ENCODE assay signal across 12 cellular contexts in the genomic region with DNA sequence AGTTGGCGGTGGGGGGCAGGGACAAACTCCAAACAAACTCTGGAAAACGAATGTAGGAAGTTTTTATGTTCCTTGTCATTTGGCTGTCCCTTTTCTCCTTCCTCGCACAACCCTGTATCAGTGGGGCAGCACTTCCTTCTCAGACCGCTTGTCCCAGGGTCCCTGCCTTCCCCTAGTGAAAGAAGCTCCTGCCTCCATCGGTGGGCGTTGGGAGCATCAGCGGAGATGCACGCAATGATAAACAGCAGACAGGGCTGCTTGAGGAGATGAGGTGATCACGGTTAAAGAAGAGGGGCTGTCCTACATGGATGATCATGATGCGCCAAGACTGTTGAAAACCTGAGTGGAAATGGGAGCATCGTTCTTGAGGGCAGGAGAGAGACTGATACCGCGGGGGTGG. TPM values are rescaled to one million over a fixed set of nuclear protein-coding genes. Genes with fewer than 3 reads are reported as not detected.
DNase-seq lines count a peak whose midpoint lies in the region; ATAC-seq and TF ChIP-seq lines count a peak whose summit lies in the region.
"Had no signal": no experiment of that assay in that cellular context is flagged by ENCODE, and none has a peak within 500 bp of the region (broad histone marks: within the 10 kb centered on the region; RNA-seq: fewer than 3 reads in every experiment).

No MANE protein-coding gene starts in this region.

- POLR2A ChIA-PET in IMR-90 (lab: Charles Lee; ENCODE audit: unreplicated experiment), result interaction anchor here (0.6 to 0.9 kb wide), 3 partner anchors 33 to 52 kb away, joined by 3 read pairs; no protein-coding TSS in a partner anchor

- peak overlapping the region; percentile 82 for H4K5ac ChIP-seq in IMR-90 (ENCODE audit: low read depth, low read length)

- TF ChIP-seq POLR2A in IMR-90 (IDR thresholded peaks at IDR 0.05; ENCODE audit: low read depth, low read length) (no peak), esophagus muscularis mucosa (IDR thresholded peaks at IDR 0.05; ENCODE audit: low read depth) (no peak)

- intact Hi-C loops in IMR-90 (cut with micrococcal nuclease), result loop anchor here (2.0 kb wide), 1 partner anchor 578 kb away; no protein-coding TSS in a partner anchor
- intact Hi-C loops in esophagus muscularis mucosa (cut with DNase I), result no loop called here

- H3K36me3 ChIP-seq in IMR-90 (ENCODE audit: control insufficient read depth, insufficient read depth, low read length), result peaks cover 19% of the 10 kb centered on the region
- H3K36me3 ChIP-seq in esophagus muscularis mucosa, result peaks cover 5 to 36% (median 15%) of the 10 kb centered on the region in 4 donors
- H3K36me3 ChIP-seq in mucosa of rectum (ENCODE audit: control insufficient read depth in 2 of 2, insufficient read depth in 2 of 2, low read length in 2 of 2), result no peaks in the 10 kb centered on the region
- no peaks in the 10 kb centered on the region for H3K36me3 ChIP-seq in thymus (ENCODE audit: control insufficient read depth, insufficient read depth)

- H3K14ac ChIP-seq in IMR-90 (replicated peaks; ENCODE audit: low read depth, low read length), result peak overlapping the region; percentile 97

- BruUV-seq in IMR-90 (replicated peaks; lab: Mats Ljungman, UMichigan), result no TSS peak

- H2AK5ac ChIP-seq in IMR-90 (ENCODE audit: low read depth, low read length), result peak overlapping the region; percentile 99

- WGBS in IMR-90 (ENCODE audit: extremely low coverage in 2 of 2, insufficient read length in 1 of 2), 2 experiments, result 71% methylated on average over 7 of the region's 13 CpGs; no CpG with 5 or more reads in 1 of the 2 experiments
- WGBS in esophagus muscularis mucosa, result 60% methylated on average over 13 of the region's 13 CpGs
- WGBS in thymus, result 91% methylated on average over 13 of the region's 13 CpGs

- H3K56ac ChIP-seq in IMR-90 (ENCODE audit: extremely low read depth, insufficient read depth, low read length), result peak overlapping the region; percentile 92

- peak overlapping the region; percentile 89 for H2BK5ac ChIP-seq in IMR-90 (ENCODE audit: low read depth, low read length, poor library complexity, severe bottlenecking)

- H3K79me1 ChIP-seq in IMR-90 (ENCODE audit: low read depth in 1 of 2, low read length in 2 of 2), result peaks cover 4 to 10% of the 10 kb centered on the region in 2 experiments; a peak in 3 of 4 replicates

- in situ Hi-C loops in IMR-90 (cut with MboI; ENCODE audit: low sequenced_read_pairs), result loop anchor here (5.0 to 25.0 kb wide), 2 partner anchors 51 to 576 kb away; no protein-coding TSS in a partner anchor

- H3K9me1 ChIP-seq in IMR-90 (ENCODE audit: insufficient read depth, low read length), result peaks cover 9% of the 10 kb centered on the region

- H4K91ac ChIP-seq in IMR-90 (ENCODE audit: insufficient read depth, low read depth, low read length), result peak overlapping the region; percentile 98

- peak overlapping the region; percentile 74 for H3K4me2 ChIP-seq in IMR-90 (ENCODE audit: low read depth, low read length)

- DNase-seq in IMR-90 (no peak), esophagus muscularis mucosa (ENCODE audit: extremely low spot score) (no peak), NCI-H2029 (lab: John Stamatoyannopoulos, UW) (no peak), NCI-H226 (no peak), NCI-H2196 (lab: John Stamatoyannopoulos, UW; ENCODE audit: unreplicated experiment) (no peak)
- DNase-seq: activated CD8-positive, alpha-beta memory T cell treated with anti-CD3 and anti-CD28 coated beads, Interleukin-2, amount 50 U/mL, for 48 hours; erythroblast; NCI-H2029 treated with DMSO at 0.1 percent for 48 hours had no signal

- dilution Hi-C loops in IMR-90 (cut with HindIII; ENCODE audit: low sequenced_read_pairs, unreplicated experiment), result no loop called here

- peak overlapping the region; percentile 96 for H3K4ac ChIP-seq in IMR-90 (ENCODE audit: low read depth, low read length)

- peak overlapping the region; percentile 93 for H2AK9ac ChIP-seq in IMR-90 (replicated peaks; ENCODE audit: low read depth, low read length, poor library complexity)

- peaks cover 7% of the 10 kb centered on the region for H3K4me1 ChIP-seq in IMR-90 (ENCODE audit: control insufficient read depth, insufficient read depth, low read length)
- H3K4me1 ChIP-seq in esophagus muscularis mucosa, result peaks cover 14 to 74% (median 65%) of the 10 kb centered on the region in 4 donors
- peaks cover 0 to 8% of the 10 kb centered on the region in 2 donors for H3K4me1 ChIP-seq in mucosa of rectum (ENCODE audit: control insufficient read depth in 2 of 2, insufficient read depth in 2 of 2, low read length in 2 of 2)
- H3K4me1 ChIP-seq in thymus (ENCODE audit: control insufficient read depth, insufficient read depth, low read length), result no peaks in the 10 kb centered on the region

- H3K18ac ChIP-seq in IMR-90 (ENCODE audit: low read depth, low read length), result peak overlapping the region; percentile 88

- H4K20me1 ChIP-seq in IMR-90 (ENCODE audit: insufficient read depth, low read length), result no peaks in the 10 kb centered on the region

- H3K23ac ChIP-seq in IMR-90 (ENCODE audit: low read depth, low read length), result peak overlapping the region; percentile 90

- H3K27ac ChIP-seq in IMR-90 (ENCODE audit: insufficient read depth, low read length), result peak overlapping the region; percentile 90
- H3K27ac ChIP-seq in esophagus muscularis mucosa (replicated peaks in 1 of 4), result peak overlapping the region; percentile 79 to 89 (median 82)
- peak overlapping the region; percentile 54 to 76 for H3K27ac ChIP-seq in mucosa of rectum (ENCODE audit: low read depth in 2 of 2, low read length in 2 of 2)
- peak overlapping the region; percentile 33 for H3K27ac ChIP-seq in thymus (ENCODE audit: low read depth)

- H2BK15ac ChIP-seq in IMR-90 (ENCODE audit: low read depth, low read length), result peak overlapping the region; percentile 90; the same call in 2 of the 3 replicates

- H3K9ac ChIP-seq in IMR-90 (ENCODE audit: low read depth, low read length), result peak overlapping the region; percentile 82
- peak overlapping the region; percentile 43 to 58 for H3K9ac ChIP-seq in mucosa of rectum (ENCODE audit: low read depth in 1 of 2, low read length in 2 of 2)

- H3K4me3 ChIP-seq in IMR-90 (ENCODE audit: insufficient read depth, low read depth, low read length) (peak overlapping the region; percentile 44), esophagus muscularis mucosa (peak overlapping the region; percentile 44 to 68 (median 54)), mucosa of rectum (ENCODE audit: low read length in 2 of 2) (peak overlapping the region; percentile 37 to 62), thymus (ENCODE audit: low read length) (peak overlapping the region; percentile 11)
- H3K4me3 ChIP-seq: GM12878 had no signal

- TF ChIP-seq RAD21 in IMR-90 (IDR thresholded peaks at IDR 0.05; ENCODE audit: low read length), result no peak

- H3K9me3 ChIP-seq in IMR-90 (ENCODE audit: control insufficient read depth, insufficient read depth, low read length), result no peaks in the 10 kb centered on the region
- H3K9me3 ChIP-seq in esophagus muscularis mucosa, result no peaks in the 10 kb centered on the region
- H3K9me3 ChIP-seq in mucosa of rectum (ENCODE audit: control insufficient read depth in 2 of 2, low read length in 2 of 2), result no peaks in the 10 kb centered on the region
- no peaks in the 10 kb centered on the region for H3K9me3 ChIP-seq in thymus (ENCODE audit: control insufficient read depth)

- TF ChIP-seq EP300 in esophagus muscularis mucosa (IDR thresholded peaks at IDR 0.05), result no peak

- CTCF ChIA-PET in IMR-90 (lab: Yijun Ruan, JAX), result interaction anchor here (0.8 to 2.3 kb wide), 7 partner anchors 29 to 84 kb away, joined by 3 to 9 read pairs (median 6); no protein-coding TSS in a partner anchor

- H2AFZ ChIP-seq in IMR-90 (replicated peaks; ENCODE audit: low read length, poor library complexity), result peak overlapping the region; percentile 94

- peak overlapping the region; percentile 80 to 91 for H4K8ac ChIP-seq in IMR-90 (ENCODE audit: low read depth in 2 of 2, low read length in 2 of 2)

- ATAC-seq in IMR-90 (ENCODE audit: low read depth) (no peak), GM21825 (IDR thresholded peaks at IDR 0.05; ENCODE audit: unreplicated experiment) (no peak)
- ATAC-seq: GM12878 had no signal

- H3K27me3 ChIP-seq in IMR-90 (ENCODE audit: control insufficient read depth, insufficient read depth, low read length) (no peaks in the 10 kb centered on the region), esophagus muscularis mucosa (no peaks in the 10 kb centered on the region), mucosa of rectum (ENCODE audit: control insufficient read depth in 2 of 2, insufficient read depth in 2 of 2, low read length in 2 of 2) (peaks cover under 1 to 6% of the 10 kb centered on the region in 2 donors), thymus (ENCODE audit: control insufficient read depth, insufficient read depth) (no peaks in the 10 kb centered on the region)

- peak overlapping the region; percentile 94 for H2BK120ac ChIP-seq in IMR-90 (ENCODE audit: low read depth, low read length)

- H2BK20ac ChIP-seq in IMR-90 (ENCODE audit: low read depth, low read length), result peak overlapping the region; percentile 83

- TF ChIP-seq CTCF in IMR-90 (conservative IDR thresholded peaks at IDR 0.05; ENCODE audit: low read depth, low read length) (no peak), esophagus muscularis mucosa (IDR thresholded peaks at IDR 0.05) (no peak)

RNA-seq across cellular contexts. Expression of a gene that starts 0.6 kb away (rescaled TPM):
- 34.4 and 49.6 TPM in 2 replicates for total RNA-seq in IMR-90 (2012; rRNA removed)
- polyA plus RNA-seq in IMR-90 (2012; rRNA removed), result 64.1 and 85.4 TPM in 2 replicates
- polyA plus RNA-seq in IMR-90 (2012; cell fraction: cytosol; rRNA removed), result 38.0 and 64.8 TPM in 2 replicates
- polyA plus RNA-seq in IMR-90 (2012; cell fraction: nucleus; rRNA removed; ENCODE audit: low replicate concordance), result 60.2 and 228 TPM in 2 replicates
- 100 to 1,000 TPM; 454 to 549 (median 512) TPM for total RNA-seq in esophagus muscularis mucosa
- 196 TPM for polyA plus RNA-seq in thymus

RNA-seq across cellular contexts. Expression of a gene that starts 31.1 kb away (rescaled TPM):
- total RNA-seq in IMR-90 (2012; rRNA removed) (19.4 and 38.4 TPM in 2 replicates), esophagus muscularis mucosa (100 to 1,000 TPM; 324 to 603 (median 572) TPM)
- polyA plus RNA-seq in IMR-90 (2012; rRNA removed) (153 and 165 TPM in 2 replicates), thymus (149 TPM)
- 93.2 and 225 TPM in 2 replicates for polyA plus RNA-seq in IMR-90 (2012; cell fraction: cytosol; rRNA removed)
- polyA plus RNA-seq in IMR-90 (2012; cell fraction: nucleus; rRNA removed; ENCODE audit: low replicate concordance), result 86.8 and 97.2 TPM in 2 replicates

RNA-seq across cellular contexts. Expression of a gene that starts 42.9 kb away (rescaled TPM):
- total RNA-seq in IMR-90 (2012; rRNA removed), result 6.4 and 7.0 TPM in 2 replicates
- polyA plus RNA-seq in IMR-90 (2012; rRNA removed), result 17.4 and 18.6 TPM in 2 replicates
- 12.0 and 14.0 TPM in 2 replicates for polyA plus RNA-seq in IMR-90 (2012; cell fraction: cytosol; rRNA removed)
- polyA plus RNA-seq in IMR-90 (2012; cell fraction: nucleus; rRNA removed; ENCODE audit: low replicate concordance), result 18.1 and 40.0 TPM in 2 replicates
- 10 to 100 TPM; 21.6 to 33.3 (median 26.2) TPM for total RNA-seq in esophagus muscularis mucosa
- 28.2 TPM for polyA plus RNA-seq in thymus

RNA-seq across cellular contexts. Expression of a gene that starts 47.9 kb away (rescaled TPM):
- 7.5 and 9.1 TPM in 2 replicates for total RNA-seq in IMR-90 (2012; rRNA removed)
- 12.0 and 12.3 TPM in 2 replicates for polyA plus RNA-seq in IMR-90 (2012; rRNA removed)
- 4.2 and 12.6 TPM in 2 replicates for polyA plus RNA-seq in IMR-90 (2012; cell fraction: cytosol; rRNA removed)
- 18.0 and 18.4 TPM in 2 replicates for polyA plus RNA-seq in IMR-90 (2012; cell fraction: nucleus; rRNA removed; ENCODE audit: low replicate concordance)
- total RNA-seq in esophagus muscularis mucosa, result 100 to 1,000 TPM in 1 of 4 donors, 10 to 100 TPM in 3; 64.8 to 159 (median 88.2) TPM
- 54.8 TPM for polyA plus RNA-seq in thymus

Comparison
In these comparisons a context has a peak if more than half of its experiments do, and no peak if none do; other contexts are left out.
1. H3K27ac ChIP-seq: peak in every context shown above with its lines; median percentile 90 in IMR-90; 82 in esophagus muscularis mucosa; 65 in mucosa of rectum; 33 in thymus.